ENCODE assay signal across 8 cellular contexts in genomic region chr3:50292159-50292923, GRCh38. TPM values are rescaled to one million over a fixed set of nuclear protein-coding genes. Genes with fewer than 3 reads are reported as not detected.
DNase-seq lines count a peak whose midpoint lies in the region; ATAC-seq and TF ChIP-seq lines count a peak whose summit lies in the region.

A gene with protein sequence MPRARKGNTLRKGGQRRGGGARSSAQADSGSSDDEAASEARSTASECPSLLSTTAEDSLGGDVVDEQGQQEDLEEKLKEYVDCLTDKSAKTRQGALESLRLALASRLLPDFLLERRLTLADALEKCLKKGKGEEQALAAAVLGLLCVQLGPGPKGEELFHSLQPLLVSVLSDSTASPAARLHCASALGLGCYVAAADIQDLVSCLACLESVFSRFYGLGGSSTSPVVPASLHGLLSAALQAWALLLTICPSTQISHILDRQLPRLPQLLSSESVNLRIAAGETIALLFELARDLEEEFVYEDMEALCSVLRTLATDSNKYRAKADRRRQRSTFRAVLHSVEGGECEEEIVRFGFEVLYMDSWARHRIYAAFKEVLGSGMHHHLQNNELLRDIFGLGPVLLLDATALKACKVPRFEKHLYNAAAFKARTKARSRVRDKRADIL (minus strand): TSS chr3:50292429. CDS start chr3:50292274, 155 bp downstream.

- ATAC-seq in HG03442 (IDR thresholded peaks at IDR 0.05; ENCODE audit: unreplicated experiment): peak; percentile 91
- ATAC-seq in activated CD4-positive, alpha-beta T cell treated with anti-CD3 and anti-CD28 coated beads for 36 hours: peak; percentile 99

- peaks cover 36% of the 10 kb centered on the region for H3K36me3 Mint-ChIP-seq in activated CD4-positive, alpha-beta T cell treated with anti-CD3 and anti-CD28 coated beads for 36 hours (ENCODE audit: low read depth)

- peak within 1 kb of the TSS; percentile 88 for H3K4me3 Mint-ChIP-seq in activated CD4-positive, alpha-beta T cell treated with anti-CD3 and anti-CD28 coated beads for 36 hours

- H3K9me3 Mint-ChIP-seq in activated CD4-positive, alpha-beta T cell treated with anti-CD3 and anti-CD28 coated beads for 36 hours (ENCODE audit: low read depth): no peaks in the 10 kb centered on the region

- no peak for TF ChIP-seq CTCF in choroid plexus epithelial cell (conservative IDR thresholded peaks at IDR 0.05; ENCODE audit: low read depth, low read length)

- no peaks in the 10 kb centered on the region for H3K27me3 Mint-ChIP-seq in activated CD4-positive, alpha-beta T cell treated with anti-CD3 and anti-CD28 coated beads for 36 hours

- peak within 1 kb of the TSS; percentile 88 for H3K4me3 ChIP-seq in choroid plexus epithelial cell (ENCODE audit: low read depth, low read length)

- POLR2A ChIA-PET in activated CD4-positive, alpha-beta T cell treated with anti-CD3 and anti-CD28 coated beads for 36 hours (lab: Charles Lee): interaction anchor here (0.6 to 1.1 kb wide), 2 partner anchors 9 to 45 kb away, joined by 3 read pairs; no protein-coding TSS in a partner anchor

- intact Hi-C loops in activated CD4-positive, alpha-beta T cell treated with anti-CD3 and anti-CD28 coated beads for 36 hours (cut with DNase I, micrococcal nuclease): loop anchor here (1.0 to 10.0 kb wide), 19 partner anchors 18 to 1093 kb away; partner anchors contain the start of genes CYB561D2 (in 2 of the 2), NPRL2 (in 2 of the 2), TMEM115 (in 2 of the 2) and CISH (in 1 of the 2)

- CTCF ChIA-PET in activated CD4-positive, alpha-beta T cell treated with anti-CD3 and anti-CD28 coated beads for 36 hours (lab: Charles Lee): interaction anchor here (0.5 to 1.8 kb wide), 13 partner anchors 9 to 513 kb away, joined by 3 to 8 read pairs (median 4); partner anchors contain the start of genes GNAI2, HYAL2 and TUSC2

- H3K27ac Mint-ChIP-seq in activated CD4-positive, alpha-beta T cell treated with anti-CD3 and anti-CD28 coated beads for 36 hours: peak within 1 kb of the TSS; percentile 99

- H3K4me1 Mint-ChIP-seq in activated CD4-positive, alpha-beta T cell treated with anti-CD3 and anti-CD28 coated beads for 36 hours: peaks cover 16% of the 10 kb centered on the region

- DNase-seq in Ammon's horn (ENCODE audit: low spot score): peak; percentile 99
- peak; percentile 95 for DNase-seq in GM19238 (ENCODE audit: insufficient read length, low spot score)
- peak; percentile 93 to 97 for DNase-seq in NCI-H524 (lab: John Stamatoyannopoulos, UW)
- peak; percentile 98 for DNase-seq in activated CD4-positive, alpha-beta T cell treated with anti-CD3 and anti-CD28 coated beads for 36 hours
- DNase-seq in choroid plexus epithelial cell (ENCODE audit: low read depth): peak; percentile 99
- peak; percentile 98 for DNase-seq in kidney glomerular epithelial cell (lab: John Stamatoyannopoulos, UW)
- peak; percentile 77 to 85 for DNase-seq in stimulated activated CD4-positive, alpha-beta T cell treated with anti-CD3 and anti-CD28 coated beads, Interleukin-1b, Interleukin-23, amount 100 ng/mL, for 1 hour (ENCODE audit: low read depth in 2 of 2)

RNA-seq across cellular contexts. Expression of the gene that starts here (rescaled TPM):
- total RNA-seq in activated CD4-positive, alpha-beta T cell treated with anti-CD3 and anti-CD28 coated beads for 36 hours: 100 to 1,000 TPM; 100 to 125 TPM

Comparison
In these comparisons a context has a peak if more than half of its experiments do, and no peak if none do; other contexts are left out.
1. Peak in every context shown above with its lines: DNase-seq, ATAC-seq and H3K4me3 ChIP-seq.